Comparison of ENCODE assay signal across 17 cellular contexts in the genomic region with DNA sequence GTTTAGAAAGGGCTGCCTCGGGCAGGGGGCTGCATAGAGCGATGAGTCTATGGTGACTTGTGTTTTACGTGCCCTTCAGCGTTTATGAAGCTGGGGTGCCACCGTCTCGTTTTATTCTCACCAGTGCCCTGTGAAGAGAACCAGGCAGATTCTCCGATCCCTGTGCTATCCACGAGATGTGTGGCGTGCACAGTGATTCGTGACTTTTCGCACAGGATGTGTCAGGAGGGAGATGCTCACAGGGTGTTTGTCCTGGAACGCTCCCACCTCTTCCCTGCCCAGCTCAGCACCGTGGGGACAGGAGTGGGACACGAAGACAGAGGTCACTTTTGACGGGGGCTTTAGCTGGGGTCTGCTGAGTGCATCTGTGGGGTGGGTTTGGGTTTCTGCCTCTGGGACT. TPM values are rescaled to one million over a fixed set of nuclear protein-coding genes. Genes with fewer than 3 reads are reported as not detected.
DNase-seq lines count a peak whose midpoint lies in the region; ATAC-seq and TF ChIP-seq lines count a peak whose summit lies in the region.
"Had no signal": no experiment of that assay in that cellular context is flagged by ENCODE, and none has a peak within 500 bp of the region (broad histone marks: within the 10 kb centered on the region; RNA-seq: fewer than 3 reads in every experiment).

No MANE protein-coding gene starts in this region.

- H3K4me3 ChIP-seq in upper lobe of right lung: no peak overlapping the region
- H3K4me3 ChIP-seq: A549 had no signal

- peaks cover 20% of the 10 kb centered on the region for H3K27me3 ChIP-seq in upper lobe of right lung

- intact Hi-C loops in posterior vena cava (cut with DNase I) (no loop called here), upper lobe of right lung (cut with DNase I) (no loop called here)

- no peaks in the 10 kb centered on the region for H3K9me3 ChIP-seq in upper lobe of right lung
- H3K9me3 ChIP-seq: A549, Caco-2 had no signal

- no peaks in the 10 kb centered on the region for H3K36me3 ChIP-seq in upper lobe of right lung

- no peak for TF ChIP-seq CTCF in upper lobe of right lung (IDR thresholded peaks at IDR 0.05)

- ATAC-seq in upper lobe of right lung (peak; percentile 6), HG03135 (IDR thresholded peaks at IDR 0.05; ENCODE audit: unreplicated experiment) (no peak)
- ATAC-seq: A549 had no signal

- no peaks in the 10 kb centered on the region for H3K4me1 ChIP-seq in upper lobe of right lung
- H3K4me1 ChIP-seq: Caco-2 had no signal

- H3K27ac ChIP-seq in upper lobe of right lung: no peak overlapping the region
- H3K27ac ChIP-seq: 22Rv1, A549, C4-2B had no signal

- DNase-seq in activated CD8-positive, alpha-beta memory T cell treated with anti-CD3 and anti-CD28 coated beads for 24 hours: peak; percentile 26
- no peak for DNase-seq in activated CD8-positive, alpha-beta memory T cell treated with anti-CD3 and anti-CD28 coated beads, Interleukin-2, amount 50 U/mL, for 48 hours
- DNase-seq in islet precursor cell (peak; percentile 49), posterior vena cava (ENCODE audit: low spot score) (peak; percentile 62), upper lobe of right lung (no peak), NCI-H2107 (lab: John Stamatoyannopoulos, UW) (no peak), DMS 273 treated with DMSO at 0.1 percent for 48 hours (lab: John Stamatoyannopoulos, UW) (no peak)
- DNase-seq: AML-193; Caco-2; CD4-positive, alpha-beta T cell; DMS79 treated with DMSO at 0.1 percent for 48 hours; GF-D8; HCEC 1CT had no signal

RNA-seq across cellular contexts. Expression of gene AJAP1, which starts 54.9 kb away (rescaled TPM):
- total RNA-seq in posterior vena cava (under 1 TPM; 0.32 to 0.57 TPM), upper lobe of right lung (0.52 TPM)
- total RNA-seq: Caco-2 had no signal

Comparison
In these comparisons a context has a peak if more than half of its experiments do, and no peak if none do; other contexts are left out.
1. DNase-seq: peak in activated CD8-positive, alpha-beta memory T cell treated with anti-CD3 and anti-CD28 coated beads for 24 hours (single experiment), islet precursor cell (single experiment) and posterior vena cava (single experiment); none in activated CD8-positive, alpha-beta memory T cell treated with anti-CD3 and anti-CD28 coated beads, Interleukin-2, amount 50 U/mL, for 48 hours (single experiment), upper lobe of right lung (single experiment), NCI-H2107 (single experiment) and DMS 273 treated with DMSO at 0.1 percent for 48 hours (single experiment).